Comparison of ENCODE assay signal across 8 cellular contexts in the genomic region with DNA sequence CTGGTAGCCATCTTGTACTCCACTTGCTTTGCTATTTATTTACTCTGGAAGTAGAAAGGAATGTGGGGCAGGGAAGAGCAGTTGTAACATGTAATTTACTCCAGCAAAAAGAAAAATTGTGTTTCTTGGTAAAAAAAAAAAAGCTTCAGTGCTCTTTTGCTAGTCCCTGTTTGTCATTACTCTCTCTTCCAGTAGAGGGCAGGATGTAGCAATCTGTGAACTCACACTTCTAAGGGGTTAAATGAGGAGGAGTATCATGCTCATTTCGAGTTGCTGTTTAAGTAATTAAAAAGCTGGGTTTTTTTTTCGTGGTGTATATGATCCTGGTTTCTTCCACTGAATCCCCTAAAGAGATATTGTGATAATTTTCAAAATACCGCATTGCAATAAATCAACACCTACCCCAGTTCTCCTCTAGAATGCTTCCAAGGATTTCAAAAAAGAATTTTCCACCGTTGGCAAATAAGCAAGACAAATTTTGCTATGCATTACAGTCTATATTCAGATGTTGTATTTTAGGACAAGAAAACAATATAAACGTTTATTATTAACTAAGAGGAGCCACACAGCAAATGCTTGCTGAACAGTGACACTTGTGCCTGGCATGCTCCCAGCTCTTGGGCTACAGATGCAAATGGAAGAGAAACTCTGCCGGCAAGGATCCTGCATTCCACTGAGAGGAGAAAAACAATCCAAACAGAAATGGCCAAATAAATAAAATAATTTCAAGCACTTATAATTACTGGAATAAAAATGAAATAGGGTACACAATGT.
A peak's percentile ranks its signal among the peaks of the same experiment; 100 is the strongest.
DNase-seq lines count a peak whose midpoint lies in the region; ATAC-seq and TF ChIP-seq lines count a peak whose summit lies in the region.

No MANE protein-coding gene starts in this region.

- intact Hi-C loops in CD14-positive monocyte (cut with micrococcal nuclease), result no loop called here

- no peaks in the 10 kb centered on the region for H3K36me3 Mint-ChIP-seq in CD14-positive monocyte
- no peaks in the 10 kb centered on the region for H3K36me3 Mint-ChIP-seq in activated CD8-positive, alpha-beta memory T cell treated with anti-CD3 and anti-CD28 coated beads, Interleukin-2, amount 10 ng/mL, durations not matched to agents 7 days and 5 days

- CTCF ChIA-PET in activated CD8-positive, alpha-beta memory T cell treated with anti-CD3 and anti-CD28 coated beads, Interleukin-2, amount 10 ng/mL, durations not matched to agents 7 days and 5 days (lab: Charles Lee), result no interaction called here

- peak; percentile 64 for ATAC-seq in GM19463 (IDR thresholded peaks at IDR 0.05; ENCODE audit: unreplicated experiment)
- ATAC-seq in activated CD8-positive, alpha-beta memory T cell treated with anti-CD3 and anti-CD28 coated beads, Interleukin-2, amount 10 ng/mL, durations not matched to agents 7 days and 5 days, result no peak

- peak; percentile 37 for TF ChIP-seq CTCF in CD14-positive monocyte (IDR thresholded peaks at IDR 0.05)

- H3K9me3 Mint-ChIP-seq in CD14-positive monocyte, result no peaks in the 10 kb centered on the region
- H3K9me3 Mint-ChIP-seq in activated CD8-positive, alpha-beta memory T cell treated with anti-CD3 and anti-CD28 coated beads, Interleukin-2, amount 10 ng/mL, durations not matched to agents 7 days and 5 days (ENCODE audit: low read depth), result peaks cover 2% of the 10 kb centered on the region

- H3K4me3 Mint-ChIP-seq in CD14-positive monocyte, result no peak overlapping the region
- no peak overlapping the region for H3K4me3 Mint-ChIP-seq in activated CD8-positive, alpha-beta memory T cell treated with anti-CD3 and anti-CD28 coated beads, Interleukin-2, amount 10 ng/mL, durations not matched to agents 7 days and 5 days

- H3K27ac Mint-ChIP-seq in CD14-positive monocyte, result no peak overlapping the region
- H3K27ac Mint-ChIP-seq in activated CD8-positive, alpha-beta memory T cell treated with anti-CD3 and anti-CD28 coated beads, Interleukin-2, amount 10 ng/mL, durations not matched to agents 7 days and 5 days, result no peak overlapping the region

- no peaks in the 10 kb centered on the region for H3K27me3 Mint-ChIP-seq in CD14-positive monocyte (ENCODE audit: low read depth in 3 of 3)
- no peaks in the 10 kb centered on the region for H3K27me3 Mint-ChIP-seq in activated CD8-positive, alpha-beta memory T cell treated with anti-CD3 and anti-CD28 coated beads, Interleukin-2, amount 10 ng/mL, durations not matched to agents 7 days and 5 days

- no peak for DNase-seq in CD14-positive monocyte (ENCODE audit: low spot score)
- peak; percentile 1 for DNase-seq in LHCN-M2 (ENCODE audit: low read depth)
- DNase-seq in RPMI8226, result peak; percentile 74
- DNase-seq in fibroblast of peridontal ligament (ENCODE audit: extremely low read depth), result peak; percentile 62
- DNase-seq in putamen (ENCODE audit: low spot score), result peak; percentile 36
- DNase-seq in activated CD8-positive, alpha-beta memory T cell treated with anti-CD3 and anti-CD28 coated beads, Interleukin-2, amount 10 ng/mL, durations not matched to agents 7 days and 5 days, result no peak
- DNase-seq in NCI-H187 treated with DMSO at 0.1 percent for 48 hours (lab: John Stamatoyannopoulos, UW), result no peak

- no peaks in the 10 kb centered on the region for H3K4me1 Mint-ChIP-seq in CD14-positive monocyte
- no peaks in the 10 kb centered on the region for H3K4me1 Mint-ChIP-seq in activated CD8-positive, alpha-beta memory T cell treated with anti-CD3 and anti-CD28 coated beads, Interleukin-2, amount 10 ng/mL, durations not matched to agents 7 days and 5 days

Comparison
In these comparisons a context has a peak if more than half of its experiments do, and no peak if none do; other contexts are left out.
1. DNase-seq: peak in LHCN-M2 (single experiment), RPMI8226 (single experiment), fibroblast of peridontal ligament (single experiment) and putamen (single experiment); none in CD14-positive monocyte (single experiment), activated CD8-positive, alpha-beta memory T cell treated with anti-CD3 and anti-CD28 coated beads, Interleukin-2, amount 10 ng/mL, durations not matched to agents 7 days and 5 days (single experiment) and NCI-H187 treated with DMSO at 0.1 percent for 48 hours (single experiment).